ENCODE assay signal across 10 cellular contexts in the genomic region with DNA sequence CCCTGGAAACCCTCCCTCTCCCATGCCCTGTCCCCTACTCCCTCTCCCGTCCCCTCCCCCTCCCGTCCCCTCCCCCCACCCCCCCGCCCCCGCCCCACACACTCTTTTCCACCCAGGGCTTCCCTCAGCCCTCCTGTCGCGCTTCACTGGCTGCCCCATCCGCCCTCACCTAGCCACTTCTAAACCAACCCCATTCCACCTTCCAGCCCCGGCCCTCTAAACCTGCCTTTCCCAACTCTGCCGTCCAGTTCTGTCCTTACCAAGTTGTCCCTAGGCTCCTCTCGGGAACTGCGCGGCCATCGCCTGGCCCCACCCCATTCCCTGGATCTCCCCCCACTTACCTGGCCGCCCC.
DNase-seq lines count a peak whose midpoint lies in the region; ATAC-seq and TF ChIP-seq lines count a peak whose summit lies in the region.
"Had no signal": no experiment of that assay in that cellular context is flagged by ENCODE, and none has a peak within 500 bp of the region (broad histone marks: within the 10 kb centered on the region; RNA-seq: fewer than 3 reads in every experiment).

No MANE protein-coding gene starts in this region.

- no peaks in the 10 kb centered on the region for H3K9me3 Mint-ChIP-seq in effector memory CD8-positive, alpha-beta T cell
- H3K9me3 Mint-ChIP-seq: natural killer cell had no signal

- H3K4me1 ChIP-seq in HUES48 (ENCODE audit: control insufficient read depth, insufficient read depth, low read length) = peaks cover 6% of the 10 kb centered on the region; the same call in 1 of the 2 replicates
- peaks cover 35% of the 10 kb centered on the region for H3K4me1 ChIP-seq in mucosa of stomach (ENCODE audit: control insufficient read depth, insufficient read depth, low read length)

- no peaks in the 10 kb centered on the region for H3K9me3 ChIP-seq in HUES48 (ENCODE audit: control insufficient read depth, insufficient read depth, low read length)
- no peaks in the 10 kb centered on the region for H3K9me3 ChIP-seq in mucosa of stomach (ENCODE audit: control insufficient read depth, low read length)

- H3K4me3 ChIP-seq in HUES48 (ENCODE audit: low read depth, low read length) = peak overlapping the region; percentile 81
- H3K4me3 ChIP-seq in coronary artery = peak overlapping the region; percentile 75
- H3K4me3 ChIP-seq in mucosa of stomach (ENCODE audit: low read length) = no peak overlapping the region

- peaks cover 23 to 32% of the 10 kb centered on the region in 2 donors for H3K4me1 Mint-ChIP-seq in effector memory CD8-positive, alpha-beta T cell (ENCODE audit: low read depth in 2 of 2)

- H3K36me3 Mint-ChIP-seq in effector memory CD8-positive, alpha-beta T cell (ENCODE audit: insufficient read depth) = peaks cover 3% of the 10 kb centered on the region
- H3K36me3 Mint-ChIP-seq: natural killer cell had no signal

- H3K36me3 ChIP-seq in HUES48 (ENCODE audit: control insufficient read depth, insufficient read depth, low read length) = 0 out of 2 replicates have a peak, but pooled peaks cover 3% of the 10 kb centered on the region
- no peaks in the 10 kb centered on the region for H3K36me3 ChIP-seq in mucosa of stomach (ENCODE audit: control insufficient read depth, insufficient read depth, low read length)

- no peak overlapping the region; the same call in 1 of the 2 replicates for H3K9ac ChIP-seq in HUES48 (ENCODE audit: low read depth, low read length)
- H3K9ac ChIP-seq in mucosa of stomach (ENCODE audit: low read length) = peak overlapping the region; percentile 59

- peak overlapping the region in 1 of 2 donors; percentile 37 for H3K4me3 Mint-ChIP-seq in effector memory CD8-positive, alpha-beta T cell
- H3K4me3 Mint-ChIP-seq: natural killer cell had no signal

- ATAC-seq in effector memory CD8-positive, alpha-beta T cell (replicated peaks) = no peak
- ATAC-seq: natural killer cell had no signal

- H3K27ac ChIP-seq in 22Rv1 (peak overlapping the region; percentile 82), HUES48 (ENCODE audit: low read depth, low read length) (peak overlapping the region; percentile 66), coronary artery (peak overlapping the region; percentile 40 to 80)

- DNase-seq in coronary artery (ENCODE audit: low spot score) (no peak), T-helper 1 cell (no peak), NOMO-1 treated with DMSO at 0.1 percent for 48 hours (lab: John Stamatoyannopoulos, UW; ENCODE audit: unreplicated experiment) (no peak)
- no peak for DNase-seq in activated CD8-positive, alpha-beta memory T cell treated with anti-CD3 and anti-CD28 coated beads, Interleukin-2, amount 50 U/mL, for 4 hours
- DNase-seq in effector memory CD8-positive, alpha-beta T cell = no peak
- DNase-seq: natural killer cell, SIG-M5 had no signal

- H3K27ac Mint-ChIP-seq in effector memory CD8-positive, alpha-beta T cell = no peak overlapping the region
- H3K27ac Mint-ChIP-seq: natural killer cell had no signal

- H3K27me3 Mint-ChIP-seq in effector memory CD8-positive, alpha-beta T cell = peaks cover 56 to 68% of the 10 kb centered on the region in 2 donors

- H3K27me3 ChIP-seq in HUES48 (ENCODE audit: control insufficient read depth, insufficient read depth, low read length) (peaks cover 22% of the 10 kb centered on the region), mucosa of stomach (ENCODE audit: control insufficient read depth, insufficient read depth, low read length) (peaks cover 44% of the 10 kb centered on the region)

- TF ChIP-seq CTCF in 22Rv1 (IDR thresholded peaks at IDR 0.05) (no peak), coronary artery (IDR thresholded peaks at IDR 0.05) (no peak)
